ENCODE assay signal across 8 cellular contexts in the genomic region with DNA sequence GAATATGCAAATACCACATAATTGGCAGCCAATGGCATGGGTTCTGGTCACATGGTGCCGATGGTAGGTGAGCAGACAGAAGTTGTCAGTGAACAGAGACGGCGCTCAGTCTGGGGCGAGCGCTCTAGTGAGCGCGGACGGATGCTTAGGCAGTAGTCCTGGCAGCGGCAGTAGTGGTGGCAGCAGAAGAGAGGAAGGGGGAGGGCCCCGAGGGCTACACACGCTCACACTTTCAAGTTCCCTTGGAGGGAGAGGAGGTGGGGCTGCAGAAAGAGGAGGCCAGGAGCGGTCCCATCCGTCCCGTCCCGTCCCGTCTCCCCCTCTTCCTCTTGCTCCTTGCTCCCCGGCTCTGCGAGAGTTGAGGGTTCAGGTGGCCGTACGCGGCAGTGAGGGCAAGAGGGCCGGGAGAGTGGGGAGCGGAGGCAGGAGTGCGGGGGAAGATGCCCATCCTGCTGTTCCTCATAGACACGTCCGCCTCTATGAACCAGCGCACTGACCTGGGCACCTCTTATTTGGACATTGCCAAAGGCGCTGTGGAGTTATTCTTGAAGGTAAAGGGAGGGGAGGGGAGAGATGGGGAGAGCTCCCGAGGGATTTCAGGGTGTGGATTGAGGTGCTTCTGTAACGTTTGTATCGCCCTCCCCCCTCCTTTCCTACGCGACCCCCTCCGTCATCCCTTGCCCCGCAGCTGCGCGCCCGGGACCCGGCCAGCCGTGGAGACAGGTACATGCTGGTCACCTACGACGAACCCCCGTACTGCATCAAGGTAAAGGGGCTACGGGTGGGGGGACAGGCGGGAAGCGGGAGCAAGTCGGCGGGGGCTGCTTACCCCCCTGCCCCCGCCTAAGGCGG. TPM values are rescaled to one million over a fixed set of nuclear protein-coding genes. Genes with fewer than 3 reads are reported as not detected.
DNase-seq lines count a peak whose midpoint lies in the region; ATAC-seq and TF ChIP-seq lines count a peak whose summit lies in the region.

A gene with protein sequence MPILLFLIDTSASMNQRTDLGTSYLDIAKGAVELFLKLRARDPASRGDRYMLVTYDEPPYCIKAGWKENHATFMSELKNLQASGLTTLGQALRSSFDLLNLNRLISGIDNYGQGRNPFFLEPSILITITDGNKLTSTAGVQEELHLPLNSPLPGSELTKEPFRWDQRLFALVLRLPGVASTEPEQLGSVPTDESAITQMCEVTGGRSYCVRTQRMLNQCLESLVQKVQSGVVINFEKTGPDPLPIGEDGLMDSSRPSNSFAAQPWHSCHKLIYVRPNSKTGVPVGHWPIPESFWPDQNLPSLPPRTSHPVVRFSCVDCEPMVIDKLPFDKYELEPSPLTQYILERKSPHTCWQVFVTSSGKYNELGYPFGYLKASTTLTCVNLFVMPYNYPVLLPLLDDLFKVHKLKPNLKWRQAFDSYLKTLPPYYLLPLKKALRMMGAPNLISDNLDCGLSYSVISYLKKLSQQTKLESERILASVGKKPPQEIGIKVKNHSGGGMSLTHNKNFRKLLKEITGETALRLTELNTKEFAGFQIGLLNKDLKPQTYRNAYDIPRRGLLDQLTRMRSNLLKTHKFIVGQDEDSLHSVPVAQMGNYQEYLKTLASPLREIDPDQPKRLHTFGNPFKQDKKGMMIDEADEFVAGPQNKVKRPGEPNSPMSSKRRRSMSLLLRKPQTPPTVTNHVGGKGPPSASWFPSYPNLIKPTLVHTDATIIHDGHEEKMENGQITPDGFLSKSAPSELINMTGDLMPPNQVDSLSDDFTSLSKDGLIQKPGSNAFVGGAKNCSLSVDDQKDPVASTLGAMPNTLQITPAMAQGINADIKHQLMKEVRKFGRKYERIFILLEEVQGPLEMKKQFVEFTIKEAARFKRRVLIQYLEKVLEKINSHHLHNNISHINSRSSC (plus strand): TSS at position 108 of the 852 bp plus-strand sequence. CDS start 333 bp downstream, at position 441.

- H3K36me3 ChIP-seq in DOHH2 (ENCODE audit: control insufficient read depth, low read length) (no peaks in the 10 kb centered on the region), neutrophil (no peaks in the 10 kb centered on the region)

- peak; percentile 91 for ATAC-seq in GM21576 (IDR thresholded peaks at IDR 0.05; ENCODE audit: unreplicated experiment)

- TF ChIP-seq CTCF in DOHH2 (IDR thresholded peaks at IDR 0.05; ENCODE audit: low read depth, low read length, poor library complexity, severe bottlenecking) (no peak), neutrophil (IDR thresholded peaks at IDR 0.05) (no peak)

- H3F3A ChIP-seq in DOHH2 (ENCODE audit: control insufficient read depth, insufficient read depth) = no peaks in the 10 kb centered on the region

- H3K4me2 ChIP-seq in DOHH2 (ENCODE audit: low read length) = peak within 1 kb of the TSS; percentile 67

- H3K9me2 ChIP-seq in DOHH2 (replicated peaks; ENCODE audit: control insufficient read depth, low read length) = no peaks in the 10 kb centered on the region

- H3K79me2 ChIP-seq in DOHH2 (ENCODE audit: control insufficient read depth, low read length) = peaks cover 12% of the 10 kb centered on the region

- in situ Hi-C loops in SK-MEL-5 (cut with HindIII; ENCODE audit: low pct_unique_long_range_greater_than_20kb, low sequenced_read_pairs) = no loop called here

- H3K4me3 ChIP-seq in DOHH2 (ENCODE audit: low read length) (peak within 1 kb of the TSS; percentile 85), neutrophil (ENCODE audit: low read depth in 1 of 2, low read length in 1 of 2) (peak within 1 kb of the TSS; percentile 70 to 81)
- peak within 1 kb of the TSS; percentile 75 for H3K4me3 ChIP-seq in Jurkat, Clone E6-1 (ENCODE audit: low read length)

- H3K27me3 ChIP-seq in DOHH2 (ENCODE audit: control insufficient read depth, low read length) = no peaks in the 10 kb centered on the region
- H3K27me3 ChIP-seq in neutrophil = no peaks in the 10 kb centered on the region

- H3K27ac ChIP-seq in DOHH2 (ENCODE audit: low read depth, low read length) = peak within 1 kb of the TSS; percentile 77
- peak within 1 kb of the TSS; percentile 90 for H3K27ac ChIP-seq in neutrophil
- H3K27ac ChIP-seq in substantia nigra (ENCODE audit: low read depth, low read length, poor library complexity, severe bottlenecking) = peak within 1 kb of the TSS; percentile 86

- peak; percentile 91 for DNase-seq in Jurkat, Clone E6-1 (ENCODE audit: low read depth, low spot score)
- DNase-seq in SK-MEL-5 (ENCODE audit: low read depth, low spot score) = peak; percentile 87
- peak; percentile 47 to 78 (median 64) for DNase-seq in activated naive CD4-positive, alpha-beta T cell (lab: John Stamatoyannopoulos, UW)
- peak; percentile 85 for DNase-seq in foreskin melanocyte
- DNase-seq in substantia nigra (lab: John Stamatoyannopoulos, UW) = peak; percentile 14 to 90 (median 71)

- peaks cover 12% of the 10 kb centered on the region for H3K4me1 ChIP-seq in DOHH2 (ENCODE audit: control insufficient read depth, low read length)
- H3K4me1 ChIP-seq in neutrophil (ENCODE audit: control insufficient read depth in 1 of 2, insufficient read depth in 1 of 2, low read depth in 1 of 2, low read length in 1 of 2) = peaks cover 18 to 28% of the 10 kb centered on the region in 2 experiments

- no peaks in the 10 kb centered on the region for H3K9me3 ChIP-seq in DOHH2 (ENCODE audit: control insufficient read depth, insufficient read depth, low read length)
- H3K9me3 ChIP-seq in neutrophil = no peaks in the 10 kb centered on the region

- H4K20me1 ChIP-seq in DOHH2 (ENCODE audit: control insufficient read depth, insufficient read depth, low read depth, low read length) = no peaks in the 10 kb centered on the region

RNA-seq across cellular contexts. Expression of the gene that starts here (rescaled TPM):
- 22.0 TPM for polyA plus RNA-seq in Jurkat, Clone E6-1 (2012; ENCODE audit: insufficient read depth, insufficient read length)
- 5.0 and 6.6 TPM in 2 replicates for total RNA-seq in SK-MEL-5 (2014; rRNA removed; shearing (Covaris generic))
- 4.2 and 4.4 TPM in 2 replicates for polyA plus RNA-seq in SK-MEL-5 (2015; cell fraction: cytosol; rRNA removed)
- polyA plus RNA-seq in SK-MEL-5 (2015; cell fraction: nucleus; rRNA removed) = 70.6 and 87.2 TPM in 2 replicates

Comparison
In these comparisons a context has a peak if more than half of its experiments do, and no peak if none do; other contexts are left out.
1. Peak in every context shown above with its lines: DNase-seq, ATAC-seq, H3K4me3 ChIP-seq and H3K27ac ChIP-seq.